Comparison of ENCODE assay signal across 16 cellular contexts in the genomic region with DNA sequence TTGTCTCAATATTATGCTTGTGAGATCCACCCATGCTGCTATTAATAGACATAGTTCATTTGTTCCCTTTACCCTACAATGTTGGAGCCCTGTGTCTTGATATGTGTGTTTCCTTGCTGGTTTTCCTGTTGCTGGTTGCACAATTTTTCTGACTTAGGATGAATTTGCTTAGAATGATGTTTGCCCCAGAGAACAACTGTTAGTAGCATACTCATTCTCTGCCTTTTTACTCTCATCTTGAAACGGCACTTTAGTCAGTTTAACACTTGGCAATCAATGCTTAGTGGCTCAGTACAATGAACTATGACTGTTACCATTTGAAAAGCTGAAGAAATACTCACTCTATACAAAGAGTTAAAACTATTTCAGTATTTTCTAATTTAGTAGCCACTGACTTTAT.
DNase-seq lines count a peak whose midpoint lies in the region; ATAC-seq lines count a peak whose summit lies in the region.
"Had no signal": no experiment of that assay in that cellular context is flagged by ENCODE, and none has a peak within 500 bp of the region (broad histone marks: within the 10 kb centered on the region; RNA-seq: fewer than 3 reads in every experiment).

No MANE protein-coding gene starts in this region.

- H2BK120ac ChIP-seq in neuronal stem cell (ENCODE audit: low read depth, low read length) = no peak overlapping the region

- no peak overlapping the region for H4K91ac ChIP-seq in neuronal stem cell (ENCODE audit: low read depth, low read length, poor library complexity)

- CTCF ChIA-PET in activated CD8-positive, alpha-beta memory T cell treated with anti-CD3 and anti-CD28 coated beads, Interleukin-2, amount 10 ng/mL, durations not matched to agents 7 days and 5 days (lab: Charles Lee) = no interaction called here

- H3K9me3 ChIP-seq in neuronal stem cell (replicated peaks in 1 of 2; ENCODE audit: control insufficient read depth in 2 of 2, insufficient read depth in 1 of 2, low read depth in 1 of 2, low read length in 2 of 2) = no peaks in the 10 kb centered on the region

- H3K79me1 ChIP-seq in neuronal stem cell (ENCODE audit: low read depth, low read length) = no peaks in the 10 kb centered on the region

- H2BK5ac ChIP-seq in neuronal stem cell (ENCODE audit: low read length) = no peak overlapping the region

- H2BK12ac ChIP-seq in neuronal stem cell (ENCODE audit: low read length) = no peak overlapping the region

- no peak overlapping the region for H2BK15ac ChIP-seq in neuronal stem cell (ENCODE audit: low read length)

- H3K4ac ChIP-seq in neuronal stem cell (ENCODE audit: low read length) = no peak overlapping the region

- no peak overlapping the region for H3K4me2 ChIP-seq in neuronal stem cell (ENCODE audit: insufficient read depth, low read length, poor library complexity, severe bottlenecking)

- no peak overlapping the region for H3K9ac ChIP-seq in neuronal stem cell (ENCODE audit: low read depth, low read length, poor library complexity)

- H3K4me1 Mint-ChIP-seq in activated CD8-positive, alpha-beta memory T cell treated with anti-CD3 and anti-CD28 coated beads, Interleukin-2, amount 10 ng/mL, durations not matched to agents 7 days and 5 days = peaks cover 23% of the 10 kb centered on the region

- peaks cover 5% of the 10 kb centered on the region for H3K36me3 Mint-ChIP-seq in activated CD8-positive, alpha-beta memory T cell treated with anti-CD3 and anti-CD28 coated beads, Interleukin-2, amount 10 ng/mL, durations not matched to agents 7 days and 5 days

- H3K23ac ChIP-seq in neuronal stem cell (ENCODE audit: low read depth, low read length, poor library complexity) = no peak overlapping the region

- H2AK5ac ChIP-seq in neuronal stem cell (ENCODE audit: low read depth, low read length) = no peak overlapping the region

- no peak for DNase-seq in activated CD8-positive, alpha-beta memory T cell treated with anti-CD3 and anti-CD28 coated beads, Interleukin-2, amount 10 ng/mL, durations not matched to agents 7 days and 5 days
- no peak for DNase-seq in activated CD8-positive, alpha-beta memory T cell treated with anti-CD3 and anti-CD28 coated beads for 24 hours
- DNase-seq in Kasumi-1 (lab: John Stamatoyannopoulos, UW) = peak; percentile 74 to 81
- no peak for DNase-seq in neuronal stem cell (ENCODE audit: low spot score)
- DNase-seq in NCI-H69 (lab: John Stamatoyannopoulos, UW) = no peak
- DNase-seq in activated CD4-positive, CD25-positive, alpha-beta regulatory T cell (lab: John Stamatoyannopoulos, UW) = no peak
- DNase-seq in germinal center (ENCODE audit: low spot score) = no peak
- DNase-seq: activated naive CD8-positive, alpha-beta T cell treated with anti-CD3 and anti-CD28 coated beads, Interleukin-2, amount 50 U/mL, for 24 hours; activated T-cell treated with anti-CD3 and anti-CD28 coated beads, Interleukin-2, amount 50 U/mL, for 1 hour; COR-L47; GF-D8; head of caudate nucleus; left cardiac atrium; trophoblast cell had no signal

- H3K27ac Mint-ChIP-seq in activated CD8-positive, alpha-beta memory T cell treated with anti-CD3 and anti-CD28 coated beads, Interleukin-2, amount 10 ng/mL, durations not matched to agents 7 days and 5 days = no peak overlapping the region
- H3K27ac Mint-ChIP-seq: activated naive CD8-positive, alpha-beta T cell treated with anti-CD3 and anti-CD28 coated beads, Interleukin-2, amount 50 U/mL, for 24 hours had no signal

- no peaks in the 10 kb centered on the region for H3K36me3 ChIP-seq in neuronal stem cell (replicated peaks in 1 of 2; ENCODE audit: control insufficient read depth in 2 of 2, insufficient read depth in 2 of 2, low read length in 2 of 2)

- H3K14ac ChIP-seq in neuronal stem cell (ENCODE audit: low read length) = no peak overlapping the region

- no peak overlapping the region for H3K4me3 Mint-ChIP-seq in activated CD8-positive, alpha-beta memory T cell treated with anti-CD3 and anti-CD28 coated beads, Interleukin-2, amount 10 ng/mL, durations not matched to agents 7 days and 5 days
- H3K4me3 Mint-ChIP-seq: activated naive CD8-positive, alpha-beta T cell treated with anti-CD3 and anti-CD28 coated beads, Interleukin-2, amount 50 U/mL, for 24 hours had no signal

- H3K27ac ChIP-seq in neuronal stem cell (replicated peaks; ENCODE audit: low read length) = no peak overlapping the region

- no peaks in the 10 kb centered on the region for H3K9me3 Mint-ChIP-seq in activated CD8-positive, alpha-beta memory T cell treated with anti-CD3 and anti-CD28 coated beads, Interleukin-2, amount 10 ng/mL, durations not matched to agents 7 days and 5 days (ENCODE audit: low read depth)

- peak; percentile 68 for ATAC-seq in activated CD8-positive, alpha-beta memory T cell treated with anti-CD3 and anti-CD28 coated beads, Interleukin-2, amount 10 ng/mL, durations not matched to agents 7 days and 5 days
- peak; percentile 52 for ATAC-seq in HG02763 (IDR thresholded peaks at IDR 0.05; ENCODE audit: unreplicated experiment)
- ATAC-seq: activated CD4-positive, CD25-positive, alpha-beta regulatory T cell treated with anti-CD3 and anti-CD28 coated beads, Interleukin-2, amount 50 U/mL, for 24 hours; activated naive CD8-positive, alpha-beta T cell treated with anti-CD3 and anti-CD28 coated beads, Interleukin-2, amount 50 U/mL, for 24 hours; left cardiac atrium had no signal

- H3K27me3 ChIP-seq in neuronal stem cell (ENCODE audit: control insufficient read depth in 3 of 3, insufficient read depth in 3 of 3, low read depth in 1 of 3, low read length in 3 of 3) = no peaks in the 10 kb centered on the region

- H3K27me3 Mint-ChIP-seq in activated CD8-positive, alpha-beta memory T cell treated with anti-CD3 and anti-CD28 coated beads, Interleukin-2, amount 10 ng/mL, durations not matched to agents 7 days and 5 days = no peaks in the 10 kb centered on the region
- H3K27me3 Mint-ChIP-seq: activated naive CD8-positive, alpha-beta T cell treated with anti-CD3 and anti-CD28 coated beads, Interleukin-2, amount 50 U/mL, for 24 hours had no signal

- WGBS in neuronal stem cell (ENCODE audit: extremely low coverage in 2 of 2, insufficient read length in 2 of 2, insufficient replicate concordance in 1 of 2), 2 donors = no CpG with 5 or more reads among the region's 1 CpG

- no peaks in the 10 kb centered on the region for H3K4me1 ChIP-seq in neuronal stem cell (ENCODE audit: control insufficient read depth in 2 of 2, insufficient read depth in 1 of 2, low read depth in 1 of 2, low read length in 2 of 2)

- no peak overlapping the region for H3K4me3 ChIP-seq in neuronal stem cell (ENCODE audit: low read length in 2 of 2)

- H3K18ac ChIP-seq in neuronal stem cell (ENCODE audit: low read length) = no peak overlapping the region

- no peak overlapping the region for H4K8ac ChIP-seq in neuronal stem cell (ENCODE audit: low read depth, low read length)

- H2AFZ ChIP-seq in neuronal stem cell (ENCODE audit: low read length) = peak overlapping the region; percentile 51

Comparison
In these comparisons a context has a peak if more than half of its experiments do, and no peak if none do; other contexts are left out.
1. DNase-seq: peak in Kasumi-1 (2 of 2); none in activated CD8-positive, alpha-beta memory T cell treated with anti-CD3 and anti-CD28 coated beads, Interleukin-2, amount 10 ng/mL, durations not matched to agents 7 days and 5 days (single experiment), activated CD8-positive, alpha-beta memory T cell treated with anti-CD3 and anti-CD28 coated beads for 24 hours (single experiment), neuronal stem cell (single experiment), NCI-H69 (single experiment), activated CD4-positive, CD25-positive, alpha-beta regulatory T cell (0 of 4) and germinal center (single experiment).